24 cellular contexts compared by ENCODE assay signal in the genomic region with DNA sequence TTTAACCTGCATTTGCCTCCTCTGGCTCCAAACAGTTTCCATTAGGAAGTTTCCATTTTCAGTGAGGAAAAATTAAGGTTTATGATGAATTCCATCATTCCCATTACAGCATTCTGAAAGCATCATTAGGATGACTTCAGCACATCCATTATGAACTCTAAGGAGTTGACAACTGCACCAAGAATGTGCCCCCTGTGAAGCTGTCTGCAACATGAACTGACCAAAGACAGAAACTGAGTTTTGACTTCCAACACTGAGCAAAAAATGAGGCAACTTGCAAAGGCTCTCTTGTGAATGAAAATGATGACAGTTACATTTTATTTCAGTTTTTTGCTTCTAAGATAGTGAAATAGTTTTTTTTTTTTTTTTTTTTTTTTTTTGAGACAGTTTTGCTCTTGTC. TPM values are rescaled to one million over a fixed set of nuclear protein-coding genes. Genes with fewer than 3 reads are reported as not detected.
DNase-seq lines count a peak whose midpoint lies in the region; ATAC-seq and TF ChIP-seq lines count a peak whose summit lies in the region.
"Had no signal": no experiment of that assay in that cellular context is flagged by ENCODE, and none has a peak within 500 bp of the region (broad histone marks: within the 10 kb centered on the region; RNA-seq: fewer than 3 reads in every experiment).

No MANE protein-coding gene starts in this region.

- H3K4me1 Mint-ChIP-seq in chondrocyte (ENCODE audit: low read depth) = peaks cover 64% of the 10 kb centered on the region

- no peak overlapping the region for H3K4me3 Mint-ChIP-seq in chondrocyte (ENCODE audit: unreplicated experiment)
- H3K4me3 Mint-ChIP-seq: activated B cell treated with CpG ODN at 0.5 μM for 24 hours, neural crest cell, T-helper 17 cell had no signal

- TF ChIP-seq CTCF in chondrocyte (IDR thresholded peaks at IDR 0.05) = no peak
- no peak for TF ChIP-seq CTCF in adrenal gland (IDR thresholded peaks at IDR 0.05)

- ATAC-seq in HG02642 (IDR thresholded peaks at IDR 0.05; ENCODE audit: poor library complexity, unreplicated experiment) = no peak
- ATAC-seq: heart left ventricle; HepG2; stimulated activated naive CD8-positive, alpha-beta T cell treated with anti-CD3 and anti-CD28 coated beads, Interleukin-15, Interleukin-2, amounts not matched to agents 100 U/mL and 50 U/mL, for 24 hours; T-helper 17 cell had no signal

- DNase-seq in AG08395 (ENCODE audit: low spot score) (peak; percentile 53), LHCN-M2 (ENCODE audit: low read depth) (peak; percentile 51), chondrocyte (ENCODE audit: low spot score) (no peak), kidney tubule cell (ENCODE audit: low spot score) (peak; percentile 78), adrenal gland (no peak), hippocampal formation (lab: John Stamatoyannopoulos, UW) (no peak)
- DNase-seq in activated naive CD4-positive, alpha-beta T cell treated with Interleukin-2 at 50 U/mL for 16 hours = no peak
- DNase-seq: activated B cell treated with CpG ODN at 0.5 μM for 24 hours; amygdala; cortex of kidney; heart left ventricle; kidney; midbrain; NCI-H2029; NCI-H510A; retina; Right ventricle myocardium superior; stimulated activated CD4-positive, alpha-beta T cell treated with anti-CD3 and anti-CD28 coated beads, Interleukin-15, amount 100 ng/mL, for 24 hours; stimulated activated naive CD8-positive, alpha-beta T cell treated with anti-CD3 and anti-CD28 coated beads, Interleukin-15, Interleukin-2, amounts not matched to agents 100 U/mL and 50 U/mL, for 24 hours; T-helper 17 cell; upper lobe of left lung had no signal

- H3K27me3 ChIP-seq in adrenal gland = no peaks in the 10 kb centered on the region
- H3K27me3 ChIP-seq: heart left ventricle, upper lobe of left lung had no signal

- peak overlapping the region; percentile 80 for H3K27ac Mint-ChIP-seq in chondrocyte (ENCODE audit: unreplicated experiment)
- H3K27ac Mint-ChIP-seq: activated B cell treated with CpG ODN at 0.5 μM for 24 hours, T-helper 17 cell had no signal

- H3K9me3 Mint-ChIP-seq in chondrocyte (ENCODE audit: low read depth) = peaks cover 8% of the 10 kb centered on the region
- H3K9me3 Mint-ChIP-seq: activated B cell treated with CpG ODN at 0.5 μM for 24 hours, neural crest cell had no signal

- H3K4me3 ChIP-seq in adrenal gland = no peak overlapping the region
- H3K4me3 ChIP-seq: heart left ventricle, upper lobe of left lung had no signal

- H3K4me1 ChIP-seq in adrenal gland (replicated peaks in 1 of 2) = peaks cover 0 to 28% of the 10 kb centered on the region in 2 donors

- H3K27me3 Mint-ChIP-seq in chondrocyte (ENCODE audit: low read depth) = no peaks in the 10 kb centered on the region
- H3K27me3 Mint-ChIP-seq: activated B cell treated with CpG ODN at 0.5 μM for 24 hours, T-helper 17 cell had no signal

- TF ChIP-seq POLR2A in adrenal gland (IDR thresholded peaks at IDR 0.05) = no peak

- H3K9me3 ChIP-seq in adrenal gland (replicated peaks in 1 of 3) = no peaks in the 10 kb centered on the region
- H3K9me3 ChIP-seq: upper lobe of left lung had no signal

- no peaks in the 10 kb centered on the region for H3K36me3 ChIP-seq in adrenal gland (replicated peaks in 1 of 2)
- H3K36me3 ChIP-seq: heart left ventricle, upper lobe of left lung had no signal

- intact Hi-C loops in adrenal gland (cut with DNase I) = no loop called here

- H3K27ac ChIP-seq in adrenal gland = no peak overlapping the region
- H3K27ac ChIP-seq: upper lobe of left lung had no signal

- no peaks in the 10 kb centered on the region for H3K36me3 Mint-ChIP-seq in chondrocyte (ENCODE audit: low read depth)

RNA-seq across cellular contexts. Expression of a gene that starts 18.3 kb away (rescaled TPM):
- not detected in 2 replicates for total RNA-seq in LHCN-M2 (2014; rRNA removed)
- 0.11 TPM for polyA plus RNA-seq in LHCN-M2 (2012)
- total RNA-seq in chondrocyte = 0.32 to 0.70 TPM (median 0.38 TPM) in 3 replicates
- total RNA-seq in adrenal gland = 1 to 10 TPM in 7 of 8 donors, under 1 TPM in 1; 0.12 to 4.8 (median 2.3) TPM
- 1 to 10 TPM in 1 of 3 donors, under 1 TPM in 2; 0.37 to 2.3 (median 0.57) TPM for polyA plus RNA-seq in adrenal gland
- total RNA-seq: activated B cell treated with CpG ODN at 0.5 μM for 24 hours had no signal
- polyA plus RNA-seq: HepG2 had no signal

Comparison
In these comparisons a context has a peak if more than half of its experiments do, and no peak if none do; other contexts are left out.
1. DNase-seq: peak in AG08395 (single experiment), LHCN-M2 (single experiment) and kidney tubule cell (single experiment); none in chondrocyte (single experiment), activated naive CD4-positive, alpha-beta T cell treated with Interleukin-2 at 50 U/mL for 16 hours (single experiment), adrenal gland (0 of 7) and hippocampal formation (0 of 2).